Comparison of ENCODE assay signal across 19 cellular contexts in the genomic region with DNA sequence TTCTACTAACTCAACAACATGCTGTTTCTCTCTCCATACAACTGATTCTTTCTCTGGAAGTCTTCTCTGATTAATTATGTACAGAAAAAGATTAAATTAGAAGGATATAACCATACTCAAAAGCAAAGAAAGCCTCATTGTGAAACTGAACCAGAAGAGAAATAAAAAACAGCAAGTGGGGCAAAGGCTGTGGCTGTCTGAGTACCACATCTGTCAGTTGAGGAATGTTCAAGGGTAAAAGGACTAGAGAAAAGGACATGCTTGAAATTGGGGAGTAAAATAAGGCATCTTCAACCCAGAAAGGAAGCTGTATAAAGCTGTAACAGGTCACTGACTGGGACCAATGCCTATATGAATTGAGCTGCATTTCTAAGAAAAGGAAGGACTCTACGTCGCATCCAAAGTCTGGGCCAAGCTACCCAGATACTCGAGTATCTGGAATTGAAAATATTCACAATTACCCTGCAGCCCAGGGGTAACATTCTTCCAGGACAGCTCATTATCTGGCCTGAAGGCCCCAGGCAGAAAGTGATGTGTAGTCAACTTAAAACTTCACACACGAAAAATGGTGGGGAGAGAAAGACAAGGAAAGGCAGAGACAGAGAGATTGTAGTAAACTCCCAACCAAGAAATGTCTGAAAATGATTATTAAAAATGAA.
DNase-seq lines count a peak whose midpoint lies in the region; ATAC-seq and TF ChIP-seq lines count a peak whose summit lies in the region.
"Had no signal": no experiment of that assay in that cellular context is flagged by ENCODE, and none has a peak within 500 bp of the region (broad histone marks: within the 10 kb centered on the region; RNA-seq: fewer than 3 reads in every experiment).

No MANE protein-coding gene starts in this region.

- H3K27ac ChIP-seq in smooth muscle cell (ENCODE audit: low read depth) (peak overlapping the region; percentile 20), coronary artery (no peak overlapping the region)
- H3K27ac ChIP-seq: BLaER1, sigmoid colon, thyroid gland had no signal

- TF ChIP-seq POLR2A in erythroblast (IDR thresholded peaks at IDR 0.05; ENCODE audit: low read length), result no peak

- H3K4me3 ChIP-seq in fibroblast of pulmonary artery (replicated peaks; ENCODE audit: low read depth, low read length) (no peak overlapping the region), smooth muscle cell (no peak overlapping the region), coronary artery (no peak overlapping the region)
- H3K4me3 ChIP-seq: BLaER1, sigmoid colon, thyroid gland had no signal

- no peak for TF ChIP-seq CTCF in fibroblast of pulmonary artery (IDR thresholded peaks at IDR 0.05; ENCODE audit: low read length, missing control alignments)
- TF ChIP-seq CTCF in smooth muscle cell (IDR thresholded peaks at IDR 0.05; ENCODE audit: borderline replicate concordance, insufficient read depth, poor library complexity, severe bottlenecking), result no peak
- no peak for TF ChIP-seq CTCF in coronary artery (IDR thresholded peaks at IDR 0.05)

- H3K27me3 ChIP-seq in smooth muscle cell (ENCODE audit: low read depth), result no peaks in the 10 kb centered on the region
- H3K27me3 ChIP-seq: sigmoid colon, thyroid gland had no signal

- no peaks in the 10 kb centered on the region for H3K4me1 ChIP-seq in smooth muscle cell (ENCODE audit: low read depth)
- H3K4me1 ChIP-seq: sigmoid colon, thyroid gland had no signal

- H4K20me1 ChIP-seq in smooth muscle cell (ENCODE audit: low read depth), result no peaks in the 10 kb centered on the region
- H4K20me1 ChIP-seq: BLaER1 had no signal

- WGBS in smooth muscle cell (ENCODE audit: low lambda C conversion rate), result 47% methylated on average over 4 of the region's 4 CpGs

- H3K79me2 ChIP-seq in smooth muscle cell (ENCODE audit: low read depth), result no peaks in the 10 kb centered on the region

- no peak for ATAC-seq in GM18498 (IDR thresholded peaks at IDR 0.05; ENCODE audit: unreplicated experiment)
- ATAC-seq: effector memory CD8-positive, alpha-beta T cell; left colon had no signal

- no peaks in the 10 kb centered on the region for H3K9me3 ChIP-seq in smooth muscle cell (replicated peaks; ENCODE audit: low read depth)
- H3K9me3 ChIP-seq: sigmoid colon, thyroid gland had no signal

- H2AFZ ChIP-seq in smooth muscle cell (ENCODE audit: low read depth), result peak overlapping the region; percentile 41

- no peak overlapping the region for H3K4me2 ChIP-seq in smooth muscle cell
- H3K4me2 ChIP-seq: BLaER1 had no signal

- H3F3A ChIP-seq in smooth muscle cell (ENCODE audit: low read depth), result no peaks in the 10 kb centered on the region

- H3K36me3 ChIP-seq in smooth muscle cell (ENCODE audit: low read depth), result no peaks in the 10 kb centered on the region
- H3K36me3 ChIP-seq: BLaER1, sigmoid colon, thyroid gland had no signal

- no peak overlapping the region for H3K9ac ChIP-seq in smooth muscle cell (ENCODE audit: low read depth)
- H3K9ac ChIP-seq: BLaER1 had no signal

- DNase-seq in GM04503 (ENCODE audit: low read depth), result peak; percentile 12
- DNase-seq in T1000 (lab: John Stamatoyannopoulos, UW), result peak; percentile 33
- DNase-seq in fibroblast of pulmonary artery (ENCODE audit: low read depth), result peak; percentile 11
- no peak for DNase-seq in smooth muscle cell (lab: John Stamatoyannopoulos, UW; ENCODE audit: unreplicated experiment)
- DNase-seq in coronary artery (ENCODE audit: low spot score), result no peak
- DNase-seq in erythroblast (lab: John Stamatoyannopoulos, UW), result no peak
- DNase-seq: activated CD4-positive, alpha-beta T cell treated with anti-CD3 and anti-CD28 coated beads, Interleukin-2, amount 10 ng/mL, durations not matched to agents 7 days and 5 days; activated gamma-delta T cell treated with Interleukin-2 at 50 U/mL for 16 hours; effector memory CD8-positive, alpha-beta T cell; KG1; left colon; midbrain; NCI-H2029; NCI-H524; sigmoid colon; stimulated activated naive CD4-positive, alpha-beta T cell treated with Interleukin-2 at 50 U/mL for 16 hours; thyroid gland had no signal

Comparison
In these comparisons a context has a peak if more than half of its experiments do, and no peak if none do; other contexts are left out.
1. DNase-seq: peak in GM04503 (single experiment), T1000 (single experiment) and fibroblast of pulmonary artery (single experiment); none in smooth muscle cell (single experiment), coronary artery (single experiment) and erythroblast (0 of 2).